In the genomic region with DNA sequence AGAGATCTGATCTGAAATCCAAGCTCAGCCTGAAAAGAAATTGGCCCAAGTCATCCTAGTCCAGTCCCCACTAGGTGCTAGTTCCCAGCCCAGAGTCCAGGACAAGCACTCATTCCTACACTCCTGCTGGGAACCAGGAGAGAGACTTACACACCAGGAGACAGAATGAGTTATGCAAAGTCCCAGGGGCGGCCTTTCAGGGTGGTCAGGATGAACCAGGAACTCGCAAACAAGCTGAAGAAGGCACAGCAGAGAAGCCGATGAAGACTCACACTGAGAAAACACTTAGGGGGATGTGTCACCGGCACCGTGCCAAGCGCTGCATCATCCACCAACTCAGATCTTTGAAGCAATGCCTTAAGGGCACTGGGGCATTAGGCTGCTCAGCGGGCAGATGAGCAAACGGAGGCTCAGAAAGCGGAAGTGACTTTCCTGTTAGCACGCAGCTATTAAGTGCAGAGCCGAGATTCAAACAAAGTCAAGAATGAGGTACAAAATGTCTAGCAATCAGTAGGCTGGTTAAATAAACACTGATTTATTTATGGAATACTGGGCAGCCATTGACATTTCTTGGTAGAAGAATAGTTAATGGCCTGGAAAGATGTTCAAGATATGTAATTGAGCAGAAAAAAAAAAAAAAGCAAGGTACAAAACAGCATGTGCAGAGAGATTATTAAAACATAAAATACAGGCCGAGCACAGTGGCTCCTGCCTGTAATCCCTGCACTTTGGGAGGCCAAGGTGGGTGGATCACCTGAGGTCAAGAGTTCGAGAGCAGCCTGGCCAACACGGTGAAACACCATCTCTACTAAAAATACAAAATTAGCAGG, we compare ENCODE assay signal across 8 cellular contexts.
DNase-seq lines count a peak whose midpoint lies in the region; ATAC-seq and TF ChIP-seq lines count a peak whose summit lies in the region.

No MANE protein-coding gene starts in this region.

- no peak overlapping the region for H3K9ac ChIP-seq in SU-DHL-6 (ENCODE audit: low read length)

- H3K4me3 ChIP-seq in BJ (ENCODE audit: low read depth, low read length) = peak overlapping the region; percentile 16
- H3K4me3 ChIP-seq in SU-DHL-6 (ENCODE audit: insufficient read depth, low read length, poor library complexity, severe bottlenecking) = no peak overlapping the region

- POLR2A ChIA-PET in BJ (lab: Charles Lee) = interaction anchor here (0.9 to 1.8 kb wide), 4 partner anchors 13 to 140 kb away, joined by 3 to 9 read pairs (median 6); no protein-coding TSS in a partner anchor

- H3K36me3 ChIP-seq in BJ (ENCODE audit: control insufficient read depth, insufficient read depth, low read length) (no peaks in the 10 kb centered on the region), SU-DHL-6 (ENCODE audit: low read length) (no peaks in the 10 kb centered on the region)

- no peaks in the 10 kb centered on the region for H3K27me3 ChIP-seq in BJ (ENCODE audit: control insufficient read depth, insufficient read depth, low read length)
- H3K27me3 ChIP-seq in SU-DHL-6 (ENCODE audit: low read length) = no peaks in the 10 kb centered on the region

- H3K4me2 ChIP-seq in SU-DHL-6 (ENCODE audit: low read depth, low read length, poor library complexity, severe bottlenecking) = peak overlapping the region; percentile 1

- TF ChIP-seq CTCF in BJ (IDR thresholded peaks at IDR 0.05; ENCODE audit: insufficient read depth, low read depth, low read length) (no peak), SU-DHL-6 (IDR thresholded peaks at IDR 0.05; ENCODE audit: insufficient read depth, low read length, poor library complexity, severe bottlenecking) (no peak), glutamatergic neuron (IDR thresholded peaks at IDR 0.05; ENCODE audit: partially characterized antibody, unreplicated experiment) (no peak)

- no peak overlapping the region for H3K27ac ChIP-seq in SU-DHL-6 (ENCODE audit: low read depth, low read length)

- no peak overlapping the region for H3K27ac Mint-ChIP-seq in glutamatergic neuron (ENCODE audit: unreplicated experiment)

- no peak overlapping the region for H3K4me3 Mint-ChIP-seq in glutamatergic neuron (ENCODE audit: unreplicated experiment)

- CTCF ChIA-PET in BJ (lab: Yijun Ruan, JAX) = interaction anchor here (1.0 to 7.2 kb wide), 14 partner anchors 9 to 194 kb away, joined by 3 to 66 read pairs (median 4); no protein-coding TSS in a partner anchor

- no peaks in the 10 kb centered on the region for H3K79me2 ChIP-seq in SU-DHL-6 (ENCODE audit: insufficient read depth, low read length)

- peaks cover 5% of the 10 kb centered on the region for H3K27me3 Mint-ChIP-seq in glutamatergic neuron (ENCODE audit: unreplicated experiment)

- peak; percentile 89 for DNase-seq in BJ (ENCODE audit: low read depth)
- peak; percentile 98 for DNase-seq in HT1080 (ENCODE audit: low read depth)
- peak; percentile 95 for DNase-seq in amniotic stem cell (lab: John Stamatoyannopoulos, UW)
- peak; percentile 99 for DNase-seq in kidney tubule cell (ENCODE audit: low spot score)
- peak; percentile 72 to 75 for DNase-seq in stimulated activated CD4-positive, alpha-beta T cell treated with anti-CD3 and anti-CD28 coated beads, Interleukin-4, amount 100 ng/mL, for 48 hours (ENCODE audit: low read depth in 2 of 2)
- no peak for DNase-seq in glutamatergic neuron

- no peaks in the 10 kb centered on the region for H3K9me3 ChIP-seq in SU-DHL-6 (ENCODE audit: insufficient read depth, low read length)

- H3K4me1 Mint-ChIP-seq in glutamatergic neuron (ENCODE audit: low read depth, unreplicated experiment) = peaks cover 10% of the 10 kb centered on the region

- no peaks in the 10 kb centered on the region for H3K9me2 ChIP-seq in SU-DHL-6 (replicated peaks; ENCODE audit: insufficient read depth, low read length)

- H3K36me3 Mint-ChIP-seq in glutamatergic neuron (ENCODE audit: unreplicated experiment) = no peaks in the 10 kb centered on the region

- H4K20me1 ChIP-seq in SU-DHL-6 (ENCODE audit: low read depth, low read length) = no peaks in the 10 kb centered on the region

- ATAC-seq in GM19395 (IDR thresholded peaks at IDR 0.05; ENCODE audit: unreplicated experiment) = peak; percentile 90

- H3F3A ChIP-seq in SU-DHL-6 (ENCODE audit: insufficient read depth) = no peaks in the 10 kb centered on the region

- H3K9me3 Mint-ChIP-seq in glutamatergic neuron (ENCODE audit: unreplicated experiment) = no peaks in the 10 kb centered on the region

- no peak overlapping the region for H2AFZ ChIP-seq in SU-DHL-6 (ENCODE audit: low read depth, low read length, severe bottlenecking)
